8 cellular contexts compared by ENCODE assay signal in the genomic region with DNA sequence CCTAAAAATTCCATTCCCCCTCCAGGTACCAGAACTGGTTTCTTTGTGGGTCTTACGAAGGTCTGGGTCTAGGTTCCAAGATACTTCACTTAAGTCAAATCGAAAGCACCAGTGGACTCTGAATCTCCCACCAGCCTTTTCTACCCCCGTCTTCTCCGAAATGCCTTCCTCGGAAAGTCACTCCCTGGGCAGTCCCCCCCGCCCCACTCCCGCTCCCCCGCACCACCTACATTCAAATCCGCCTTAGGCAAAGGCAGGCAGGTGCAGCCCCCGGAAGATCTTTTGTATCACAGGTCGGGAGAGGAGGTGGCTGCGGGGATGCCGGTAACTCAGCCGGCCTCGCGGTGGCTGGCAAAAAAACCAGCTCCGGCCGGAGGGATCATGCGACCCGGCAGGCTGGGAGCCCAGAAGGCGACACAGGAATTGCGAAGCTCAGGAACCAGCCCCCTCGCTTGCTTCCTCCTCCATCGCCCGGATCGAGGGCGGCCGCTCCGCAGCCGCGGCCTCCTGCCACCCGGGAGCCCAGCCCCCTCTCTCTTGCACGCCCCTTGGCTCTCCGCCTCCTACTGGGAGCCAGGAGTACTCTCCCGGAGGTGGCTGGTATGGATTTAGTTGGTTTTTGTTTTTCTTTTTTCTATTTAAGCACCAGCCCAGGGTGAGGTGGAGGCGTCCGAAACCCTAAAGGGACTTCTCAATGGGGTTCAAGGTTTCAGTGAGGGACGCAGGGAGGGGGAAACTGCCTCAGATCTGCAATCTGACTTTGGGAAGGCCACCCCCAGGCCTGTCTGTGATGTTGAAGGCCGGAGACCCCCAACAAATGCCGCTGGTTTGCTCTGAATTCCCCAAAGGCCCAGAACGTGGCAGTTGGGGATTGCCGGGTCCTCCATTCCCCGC. TPM values are rescaled to one million over a fixed set of nuclear protein-coding genes. Genes with fewer than 3 reads are reported as not detected.
DNase-seq lines count a peak whose midpoint lies in the region; ATAC-seq and TF ChIP-seq lines count a peak whose summit lies in the region.

BCL2L1 (minus strand) TSS at position 481 of the 894 bp plus-strand sequence. CDS start 650 bp downstream, outside the sequence.

- peak within 1 kb of the TSS; percentile 89 to 97 (median 94) for H3K4me3 Mint-ChIP-seq in CD4-positive, alpha-beta memory T cell
- H3K4me3 Mint-ChIP-seq in T-helper 1 cell treated with Interleukin-12 subunit alpha and Interleukin-12 subunit beta and Interleukin-4 antibody, amounts not matched to agents 30 μg/mL and 1 μg/mL, for 36 hours = peak within 1 kb of the TSS; percentile 97
- peak within 1 kb of the TSS; percentile 82 for H3K4me3 Mint-ChIP-seq in progenitor cell of endocrine pancreas (ENCODE audit: low read depth)

- peaks cover 36 to 55% (median 45%) of the 10 kb centered on the region in 4 donors for H3K4me1 Mint-ChIP-seq in CD4-positive, alpha-beta memory T cell
- H3K4me1 Mint-ChIP-seq in T-helper 1 cell treated with Interleukin-12 subunit alpha and Interleukin-12 subunit beta and Interleukin-4 antibody, amounts not matched to agents 30 μg/mL and 1 μg/mL, for 36 hours (ENCODE audit: low read depth) = peaks cover 24% of the 10 kb centered on the region
- H3K4me1 Mint-ChIP-seq in progenitor cell of endocrine pancreas (ENCODE audit: low read depth) = peaks cover 45% of the 10 kb centered on the region

- peaks cover 40% of the 10 kb centered on the region for H3K4me1 ChIP-seq in CD4-positive, alpha-beta memory T cell (ENCODE audit: insufficient read depth, low read length)
- H3K4me1 ChIP-seq in heart right ventricle = peaks cover 7 to 48% (median 36%) of the 10 kb centered on the region in 9 donors

- H3K9me3 ChIP-seq in CD4-positive, alpha-beta memory T cell (ENCODE audit: control insufficient read depth in 1 of 2, low read length in 2 of 2) = no peaks in the 10 kb centered on the region
- H3K9me3 ChIP-seq in heart right ventricle = no peaks in the 10 kb centered on the region

- CTCF ChIA-PET in CD4-positive, alpha-beta memory T cell (lab: Charles Lee; ENCODE audit: partially characterized antibody) = interaction anchor here (0.7 to 13.8 kb wide), 20 partner anchors 10 to 154 kb away, joined by 3 to 581 read pairs (median 9); partner anchors contain the start of gene TPX2

- ATAC-seq in GM21825 (IDR thresholded peaks at IDR 0.05; ENCODE audit: unreplicated experiment) (peak; percentile 17), heart right ventricle (peak; percentile 74 to 89 (median 84))

- peak within 1 kb of the TSS; percentile 92 to 99 for H3K4me3 ChIP-seq in CD4-positive, alpha-beta memory T cell (ENCODE audit: low read length in 2 of 2)
- peak within 1 kb of the TSS; percentile 64 to 93 (median 81) for H3K4me3 ChIP-seq in heart right ventricle

- no peaks in the 10 kb centered on the region for H3K27me3 Mint-ChIP-seq in CD4-positive, alpha-beta memory T cell
- H3K27me3 Mint-ChIP-seq in T-helper 1 cell treated with Interleukin-12 subunit alpha and Interleukin-12 subunit beta and Interleukin-4 antibody, amounts not matched to agents 30 μg/mL and 1 μg/mL, for 36 hours (ENCODE audit: low read depth) = no peaks in the 10 kb centered on the region
- no peaks in the 10 kb centered on the region for H3K27me3 Mint-ChIP-seq in progenitor cell of endocrine pancreas

- no peaks in the 10 kb centered on the region for H3K27me3 ChIP-seq in CD4-positive, alpha-beta memory T cell (ENCODE audit: insufficient read depth, low read length)
- H3K27me3 ChIP-seq in heart right ventricle = no peaks in the 10 kb centered on the region

- H3K9me3 Mint-ChIP-seq in CD4-positive, alpha-beta memory T cell = no peaks in the 10 kb centered on the region
- H3K9me3 Mint-ChIP-seq in T-helper 1 cell treated with Interleukin-12 subunit alpha and Interleukin-12 subunit beta and Interleukin-4 antibody, amounts not matched to agents 30 μg/mL and 1 μg/mL, for 36 hours = no peaks in the 10 kb centered on the region
- H3K9me3 Mint-ChIP-seq in progenitor cell of endocrine pancreas (ENCODE audit: low read depth) = no peaks in the 10 kb centered on the region

- POLR2A ChIA-PET in CD4-positive, alpha-beta memory T cell (lab: Charles Lee; ENCODE audit: partially characterized antibody) = interaction anchor here (0.6 to 8.6 kb wide), 18 partner anchors 9 to 162 kb away, joined by 3 to 166 read pairs (median 10); partner anchors contain the start of gene TPX2

- peaks cover 7 to 17% of the 10 kb centered on the region in 2 donors for H3K36me3 Mint-ChIP-seq in CD4-positive, alpha-beta memory T cell
- H3K36me3 Mint-ChIP-seq in T-helper 1 cell treated with Interleukin-12 subunit alpha and Interleukin-12 subunit beta and Interleukin-4 antibody, amounts not matched to agents 30 μg/mL and 1 μg/mL, for 36 hours (ENCODE audit: low read depth) = peaks cover 43% of the 10 kb centered on the region
- H3K36me3 Mint-ChIP-seq in progenitor cell of endocrine pancreas (ENCODE audit: insufficient read depth) = peaks cover 12% of the 10 kb centered on the region

- peak within 1 kb of the TSS; percentile 96 for H3K27ac ChIP-seq in CD4-positive, alpha-beta memory T cell (ENCODE audit: low read depth, low read length)
- H3K27ac ChIP-seq in heart right ventricle = peak within 1 kb of the TSS; percentile 96 to 100 (median 99)

- intact Hi-C loops in CD4-positive, alpha-beta memory T cell (cut with micrococcal nuclease) = loop anchor here (1.0 to 5.0 kb wide), 9 partner anchors 12 to 208 kb away; partner anchors contain the start of genes HM13 and TPX2
- intact Hi-C loops in heart right ventricle (cut with DNase I) = loop anchor here in 8 of 10 donors (1.0 to 10.0 kb wide), 11 partner anchors 9 to 160 kb away; no protein-coding TSS in a partner anchor

- TF ChIP-seq CTCF in heart right ventricle (IDR thresholded peaks at IDR 0.05) = peak; percentile 64 to 78 (median 69)
- peak; percentile 84 for TF ChIP-seq CTCF in progenitor cell of endocrine pancreas (IDR thresholded peaks at IDR 0.05; ENCODE audit: unreplicated experiment)

- H3K27ac Mint-ChIP-seq in CD4-positive, alpha-beta memory T cell = peak within 1 kb of the TSS; percentile 91 to 98 (median 97)
- peak within 1 kb of the TSS; percentile 91 for H3K27ac Mint-ChIP-seq in T-helper 1 cell treated with Interleukin-12 subunit alpha and Interleukin-12 subunit beta and Interleukin-4 antibody, amounts not matched to agents 30 μg/mL and 1 μg/mL, for 36 hours
- peak within 1 kb of the TSS; percentile 97 for H3K27ac Mint-ChIP-seq in progenitor cell of endocrine pancreas

- H3K36me3 ChIP-seq in CD4-positive, alpha-beta memory T cell (ENCODE audit: insufficient read depth, low read length) = no peaks in the 10 kb centered on the region
- H3K36me3 ChIP-seq in heart right ventricle = peaks cover 0 to 33% (median 0%) of the 10 kb centered on the region in 9 donors

- peak; percentile 56 to 75 (median 59) for DNase-seq in CD4-positive, alpha-beta memory T cell
- peak; percentile 89 for DNase-seq in NCI-H1105 treated with DMSO at 0.1 percent for 48 hours (lab: John Stamatoyannopoulos, UW)
- DNase-seq in amniotic epithelial cell (ENCODE audit: low read depth) = peak; percentile 80
- peak; percentile 89 to 90 for DNase-seq in heart right ventricle
- DNase-seq in progenitor cell of endocrine pancreas (ENCODE audit: low spot score, unreplicated experiment) = peak; percentile 84
- DNase-seq in ureter (ENCODE audit: low spot score) = peak; percentile 90

- WGBS in heart right ventricle, 2 donors = 0 to 1% methylated on average over 43 of the region's 43 CpGs

RNA-seq across cellular contexts. Expression of gene BCL2L1, which starts in this region (rescaled TPM):
- total RNA-seq in CD4-positive, alpha-beta memory T cell = 10 to 100 TPM; 20.3 to 20.8 TPM
- 10 to 100 TPM; 22.8 to 26.1 TPM for polyA plus RNA-seq in CD4-positive, alpha-beta memory T cell
- total RNA-seq in heart right ventricle (10 to 100 TPM; 34.7 to 97.4 (median 45.9) TPM), progenitor cell of endocrine pancreas (130 and 136 TPM in 2 replicates), ureter (91.4 TPM)
- polyA plus RNA-seq in heart right ventricle = 100 to 1,000 TPM in 1 of 2 donors, 10 to 100 TPM in 1; 35.2 to 128 TPM

Comparison
In these comparisons a context has a peak if more than half of its experiments do, and no peak if none do; other contexts are left out.
1. Peak in every context shown above with its lines: DNase-seq, ATAC-seq, H3K4me3 ChIP-seq and H3K27ac ChIP-seq.